ENCODE assay signal across 27 cellular contexts in the genomic region with DNA sequence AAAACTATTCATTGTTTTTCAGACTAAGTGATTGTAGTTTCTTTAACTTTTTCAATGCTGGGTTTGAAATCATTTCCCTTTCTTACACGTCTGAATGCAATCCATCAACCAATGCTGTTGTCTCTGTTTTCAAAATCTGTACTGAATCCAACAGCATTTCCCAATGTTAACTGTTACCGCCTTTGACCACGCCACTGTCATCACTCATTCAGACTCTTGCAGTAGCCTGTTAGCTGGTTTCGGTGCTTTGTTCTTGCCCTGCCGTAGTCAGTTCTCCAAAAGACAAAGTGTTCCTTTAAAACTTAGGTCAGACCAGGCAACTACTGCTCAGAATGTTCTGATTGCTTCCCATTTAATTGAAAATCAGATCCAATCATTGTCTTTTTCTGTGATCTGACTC.
A peak's percentile ranks its signal among the peaks of the same experiment; 100 is the strongest.
DNase-seq lines count a peak whose midpoint lies in the region; ATAC-seq, FAIRE-seq and TF ChIP-seq lines count a peak whose summit lies in the region.
"Had no signal": no experiment of that assay in that cellular context is flagged by ENCODE, and none has a peak within 500 bp of the region (broad histone marks: within the 10 kb centered on the region; RNA-seq: fewer than 3 reads in every experiment).

No MANE protein-coding gene starts in this region.

- H3K4me3 ChIP-seq in astrocyte (ENCODE audit: insufficient read depth, low read depth, low read length), result no peak overlapping the region
- H3K4me3 ChIP-seq in lung, result no peak overlapping the region
- H3K4me3 ChIP-seq: gastroesophageal sphincter, MG63, tibial nerve had no signal

- peak overlapping the region; percentile 75 for H3K27ac Mint-ChIP-seq in astrocyte (ENCODE audit: unreplicated experiment)
- H3K27ac Mint-ChIP-seq: activated CD4-positive, alpha-beta memory T cell treated with anti-CD3 and anti-CD28 coated beads, Interleukin-2, amount 10 ng/mL, durations not matched to agents 7 days and 5 days; T-helper 1 cell treated with Interleukin-12 subunit alpha and Interleukin-12 subunit beta and Interleukin-4 antibody, amounts not matched to agents 30 μg/mL and 1 μg/mL, for 36 hours had no signal

- H3K4me2 ChIP-seq in astrocyte (ENCODE audit: low read length), result peak overlapping the region; percentile 51

- peaks cover 49% of the 10 kb centered on the region for H3K4me1 Mint-ChIP-seq in astrocyte (ENCODE audit: low read depth, unreplicated experiment)
- H3K4me1 Mint-ChIP-seq: activated CD4-positive, alpha-beta memory T cell treated with anti-CD3 and anti-CD28 coated beads, Interleukin-2, amount 10 ng/mL, durations not matched to agents 7 days and 5 days had no signal

- DNase-seq in AG08395 (ENCODE audit: low spot score) (peak; percentile 40), HTR-8/SVneo (ENCODE audit: insufficient read length, low spot score) (no peak), astrocyte (ENCODE audit: low read depth) (peak; percentile 57), lung (ENCODE audit: low spot score) (no peak), NCI-H2029 (lab: John Stamatoyannopoulos, UW) (no peak)
- DNase-seq in activated CD4-positive, alpha-beta T cell treated with anti-CD3 and anti-CD28 coated beads, Interleukin-2, amount 50 U/mL, for 48 hours, result no peak
- DNase-seq: activated CD4-positive, alpha-beta memory T cell treated with anti-CD3 and anti-CD28 coated beads, Interleukin-2, amount 10 ng/mL, durations not matched to agents 7 days and 5 days; activated naive CD4-positive, alpha-beta T cell treated with anti-CD3 and anti-CD28 coated beads, Interleukin-2, amount 50 U/mL, for 16 hours; activated T-cell treated with anti-CD3 and anti-CD28 coated beads, Interleukin-2, amount 50 U/mL, for 1 hour; COR-L47; cortex of kidney; GF-D8; GOT3; left cardiac atrium; NCI-H187; NCI-H446; NK-92 treated with Interleukin-12 subunit alpha and Interleukin-12 subunit beta, amount 100 ng/mL, for 24 hours; nucleus accumbens; SHP77; stimulated activated naive CD4-positive, alpha-beta T cell; WERI-Rb-1 had no signal

- H3K36me3 Mint-ChIP-seq in astrocyte (ENCODE audit: low read depth, unreplicated experiment), result peaks cover 1% of the 10 kb centered on the region

- ATAC-seq in lung (ENCODE audit: insufficient read depth, low FRiP score), result peak; percentile 19
- no peak for ATAC-seq in GM19467 (IDR thresholded peaks at IDR 0.05; ENCODE audit: unreplicated experiment)
- no peak for ATAC-seq in GM21786 (IDR thresholded peaks at IDR 0.05; ENCODE audit: unreplicated experiment)
- ATAC-seq: gastroesophageal sphincter had no signal

- H3K9me3 ChIP-seq in astrocyte (ENCODE audit: insufficient read depth, low read depth, low read length), result no peaks in the 10 kb centered on the region
- no peaks in the 10 kb centered on the region for H3K9me3 ChIP-seq in lung (ENCODE audit: control insufficient read depth in 2 of 2, insufficient read depth in 1 of 2, low read length in 1 of 2)
- H3K9me3 ChIP-seq: gastroesophageal sphincter, MG63, tibial nerve had no signal

- H3K36me3 ChIP-seq in astrocyte (ENCODE audit: insufficient read depth, low read length) (no peaks in the 10 kb centered on the region), lung (ENCODE audit: control insufficient read depth in 2 of 2, insufficient read depth in 2 of 2, low read length in 2 of 2) (no peaks in the 10 kb centered on the region)
- H3K36me3 ChIP-seq: gastroesophageal sphincter, MG63, tibial nerve, WERI-Rb-1 had no signal

- H3K27me3 ChIP-seq in astrocyte (ENCODE audit: insufficient read depth, low read length) (no peaks in the 10 kb centered on the region), lung (ENCODE audit: control insufficient read depth, insufficient read depth) (no peaks in the 10 kb centered on the region)
- H3K27me3 ChIP-seq: gastroesophageal sphincter, MG63, tibial nerve had no signal

- H3K79me2 ChIP-seq in astrocyte (ENCODE audit: insufficient read depth, low read length), result no peaks in the 10 kb centered on the region

- no peak overlapping the region for H3K4me3 Mint-ChIP-seq in astrocyte (ENCODE audit: unreplicated experiment)
- H3K4me3 Mint-ChIP-seq: activated CD4-positive, alpha-beta memory T cell treated with anti-CD3 and anti-CD28 coated beads, Interleukin-2, amount 10 ng/mL, durations not matched to agents 7 days and 5 days; T-helper 1 cell treated with Interleukin-12 subunit alpha and Interleukin-12 subunit beta and Interleukin-4 antibody, amounts not matched to agents 30 μg/mL and 1 μg/mL, for 36 hours had no signal

- no peaks in the 10 kb centered on the region for H4K20me1 ChIP-seq in astrocyte (ENCODE audit: insufficient read depth, low read length)

- H3K27me3 Mint-ChIP-seq in astrocyte (ENCODE audit: low read depth, unreplicated experiment), result no peaks in the 10 kb centered on the region
- H3K27me3 Mint-ChIP-seq: activated CD4-positive, alpha-beta memory T cell treated with anti-CD3 and anti-CD28 coated beads, Interleukin-2, amount 10 ng/mL, durations not matched to agents 7 days and 5 days had no signal

- TF ChIP-seq CTCF in astrocyte (IDR thresholded peaks at IDR 0.05; ENCODE audit: insufficient read depth, low read depth, low read length) (no peak), lung (IDR thresholded peaks at IDR 0.05; ENCODE audit: control extremely low read depth, extremely low read depth) (no peak)

- FAIRE-seq in HTR-8/SVneo (lab: Jason Lieb, UNC), result peak; percentile 58
- no peak for FAIRE-seq in astrocyte (lab: Jason Lieb, UNC)

- H3K27ac ChIP-seq in astrocyte (ENCODE audit: low read depth, low read length) (no peak overlapping the region), lung (ENCODE audit: low read depth in 1 of 2, low read length in 1 of 2) (peak overlapping the region in 1 of 2 donors; percentile 3)
- H3K27ac ChIP-seq: gastroesophageal sphincter, tibial nerve, WERI-Rb-1 had no signal

- H3K9me3 Mint-ChIP-seq in astrocyte (ENCODE audit: unreplicated experiment), result no peaks in the 10 kb centered on the region

- peaks cover 6% of the 10 kb centered on the region for H3K4me1 ChIP-seq in astrocyte (ENCODE audit: insufficient read depth, low read length)
- H3K4me1 ChIP-seq in lung (ENCODE audit: control insufficient read depth in 2 of 2, insufficient read depth in 2 of 2, low read length in 2 of 2), result peaks cover 0 to 22% of the 10 kb centered on the region in 2 donors

- no peak overlapping the region for H3K9ac ChIP-seq in astrocyte (ENCODE audit: low read length)

- H2AFZ ChIP-seq in astrocyte (ENCODE audit: low read depth, low read length), result no peak overlapping the region

- 54 to 61% methylated on average over 5 of the region's 5 CpGs for WGBS in lung, 2 donors

Comparison
In these comparisons a context has a peak if more than half of its experiments do, and no peak if none do; other contexts are left out.
1. DNase-seq: peak in AG08395 (single experiment) and astrocyte (single experiment); none in HTR-8/SVneo (single experiment), lung (single experiment), activated CD4-positive, alpha-beta T cell treated with anti-CD3 and anti-CD28 coated beads, Interleukin-2, amount 50 U/mL, for 48 hours (0 of 2) and NCI-H2029 (single experiment).